ENCODE assay signal across 1 cellular context in genomic region chr11:47593934-47594855, GRCh38.
TF ChIP-seq lines count a peak whose summit lies in the region.

TSS of gene C1QTNF4 (minus strand) at chr11:47594411. CDS start at chr11:47590810, 3,601 bp downstream.

TF ChIP-seq in A549, 52 proteins besides CTCF, POLR2A, EP300 and RAD21 (continued from another document):
- TF ChIP-seq REST (IDR thresholded peaks at IDR 0.05) = no peak
- no peak for TF ChIP-seq HOXA7 (CRISPR knock-in tag; IDR thresholded peaks at IDR 0.05)
